8 cellular contexts compared by ENCODE assay signal in the genomic region with DNA sequence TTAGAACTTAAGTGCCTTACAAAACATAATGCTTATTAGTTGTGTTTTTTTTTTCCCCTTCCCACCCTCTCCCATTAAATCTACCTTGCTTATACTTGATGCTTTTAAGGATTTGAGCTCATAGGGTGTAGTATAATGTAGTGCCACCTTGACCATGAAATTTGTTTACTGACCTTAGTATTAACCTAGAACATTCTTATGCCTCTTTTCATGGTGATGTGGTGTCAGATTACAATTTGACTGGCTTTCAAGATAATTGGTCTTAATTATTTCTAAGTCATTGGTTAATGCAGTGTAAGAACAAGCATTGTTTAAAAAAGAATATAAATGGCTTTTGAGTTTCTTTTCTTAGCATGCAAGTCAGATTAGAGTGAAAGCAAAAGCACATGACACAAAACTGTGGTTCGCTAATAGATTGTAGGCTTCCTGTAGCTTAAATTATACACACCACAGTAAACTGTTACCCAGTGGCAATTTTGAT.
DNase-seq lines count a peak whose midpoint lies in the region; ATAC-seq and TF ChIP-seq lines count a peak whose summit lies in the region.

No MANE protein-coding gene starts in this region.

- H3K27ac Mint-ChIP-seq in activated naive CD8-positive, alpha-beta T cell treated with anti-CD3 and anti-CD28 coated beads, Interleukin-2, amount 50 U/mL, for 24 hours = peak overlapping the region; percentile 83

- H3K27me3 Mint-ChIP-seq in activated naive CD8-positive, alpha-beta T cell treated with anti-CD3 and anti-CD28 coated beads, Interleukin-2, amount 50 U/mL, for 24 hours = no peaks in the 10 kb centered on the region

- H3K4me1 Mint-ChIP-seq in activated naive CD8-positive, alpha-beta T cell treated with anti-CD3 and anti-CD28 coated beads, Interleukin-2, amount 50 U/mL, for 24 hours = peaks cover 91% of the 10 kb centered on the region

- no peak for DNase-seq in activated naive CD8-positive, alpha-beta T cell treated with anti-CD3 and anti-CD28 coated beads, Interleukin-2, amount 50 U/mL, for 24 hours
- DNase-seq in retinal pigment epithelial cell (ENCODE audit: low read depth) (peak; percentile 94), Ammon's horn (ENCODE audit: low spot score) (no peak), HPDE6-E6E7 (ENCODE audit: extremely low spot score) (no peak)
- DNase-seq in activated effector memory CD4-positive, alpha-beta T cell treated with anti-CD3 and anti-CD28 coated beads, Interleukin-2, amount 50 U/mL, for 16 hours = no peak

- TF ChIP-seq CTCF in retinal pigment epithelial cell (conservative IDR thresholded peaks at IDR 0.05; ENCODE audit: low read depth, low read length) = no peak

- peak; percentile 70 for ATAC-seq in GM18498 (IDR thresholded peaks at IDR 0.05; ENCODE audit: unreplicated experiment)
- peak; percentile 63 for ATAC-seq in GM21447 (IDR thresholded peaks at IDR 0.05; ENCODE audit: unreplicated experiment)
- peak; percentile 59 for ATAC-seq in HG03571 (IDR thresholded peaks at IDR 0.05; ENCODE audit: unreplicated experiment)
- ATAC-seq in activated naive CD8-positive, alpha-beta T cell treated with anti-CD3 and anti-CD28 coated beads, Interleukin-2, amount 50 U/mL, for 24 hours = peak; percentile 51

- H3K4me3 ChIP-seq in retinal pigment epithelial cell (ENCODE audit: low read length) = no peak overlapping the region

- H3K4me3 Mint-ChIP-seq in activated naive CD8-positive, alpha-beta T cell treated with anti-CD3 and anti-CD28 coated beads, Interleukin-2, amount 50 U/mL, for 24 hours = peak overlapping the region; percentile 65

- H3K36me3 Mint-ChIP-seq in activated naive CD8-positive, alpha-beta T cell treated with anti-CD3 and anti-CD28 coated beads, Interleukin-2, amount 50 U/mL, for 24 hours (ENCODE audit: low read depth) = peaks cover 2% of the 10 kb centered on the region

- peaks cover 3% of the 10 kb centered on the region for H3K9me3 Mint-ChIP-seq in activated naive CD8-positive, alpha-beta T cell treated with anti-CD3 and anti-CD28 coated beads, Interleukin-2, amount 50 U/mL, for 24 hours
